In genomic region chr15:68310811-68311463, GRCh38 we compare ENCODE assay signal across 20 cellular contexts. TPM values are rescaled to one million over a fixed set of nuclear protein-coding genes. Genes with fewer than 3 reads are reported as not detected.
DNase-seq lines count a peak whose midpoint lies in the region; ATAC-seq, FAIRE-seq and TF ChIP-seq lines count a peak whose summit lies in the region.
"Had no signal": no experiment of that assay in that cellular context is flagged by ENCODE, and none has a peak within 500 bp of the region (broad histone marks: within the 10 kb centered on the region; RNA-seq: fewer than 3 reads in every experiment).

No MANE protein-coding gene starts in this region.

- H3K27ac Mint-ChIP-seq in astrocyte (ENCODE audit: unreplicated experiment) (peak overlapping the region; percentile 4), mesothelial cell of epicardium (peak overlapping the region; percentile 74)

- H4K20me1 ChIP-seq in astrocyte (ENCODE audit: insufficient read depth, low read length) = no peaks in the 10 kb centered on the region

- TF ChIP-seq CTCF in astrocyte (IDR thresholded peaks at IDR 0.05; ENCODE audit: insufficient read depth, low read depth, low read length) (no peak), mesothelial cell of epicardium (IDR thresholded peaks at IDR 0.05; ENCODE audit: unreplicated experiment) (no peak), vagina (IDR thresholded peaks at IDR 0.05) (no peak), esophagus squamous epithelium (IDR thresholded peaks at IDR 0.05) (no peak)

- no peak for DNase-seq in left ventricle myocardium superior
- DNase-seq in left cardiac atrium = no peak
- no peak for DNase-seq in astrocyte (ENCODE audit: low read depth)
- peak in 1 of 2 experiments; percentile 37 for DNase-seq in mesothelial cell of epicardium (ENCODE audit: low spot score in 2 of 2, unreplicated experiment in 2 of 2)
- DNase-seq in vagina (ENCODE audit: extremely low spot score in 2 of 2) = peak; percentile 83 to 93
- no peak for DNase-seq in SHP77 treated with DMSO at 0.1 percent for 48 hours (lab: John Stamatoyannopoulos, UW)
- DNase-seq in stimulated activated CD4-positive, alpha-beta T cell treated with anti-CD3 and anti-CD28 coated beads, Interleukin-4, amount 100 ng/mL, for 24 hours = no peak
- DNase-seq in esophagus squamous epithelium (lab: John Stamatoyannopoulos, UW) = no peak
- DNase-seq: activated naive CD4-positive, alpha-beta T cell; Caco-2; HCEC 1CT; MV-4-11; NCI-H187 treated with DMSO at 0.1 percent for 48 hours; sigmoid colon; stimulated activated CD4-positive, alpha-beta T cell treated with anti-CD3 and anti-CD28 coated beads, Interleukin-2, amount 100 ng/mL, for 24 hours had no signal

- H3K36me3 Mint-ChIP-seq in astrocyte (ENCODE audit: low read depth, unreplicated experiment) (peaks cover 45% of the 10 kb centered on the region), mesothelial cell of epicardium (no peaks in the 10 kb centered on the region)

- H3K79me2 ChIP-seq in astrocyte (ENCODE audit: insufficient read depth, low read length) = no peaks in the 10 kb centered on the region

- H2AFZ ChIP-seq in astrocyte (ENCODE audit: low read depth, low read length) = no peak overlapping the region

- peak; percentile 6 for ATAC-seq in left ventricle myocardium superior
- ATAC-seq in left cardiac atrium = no peak
- ATAC-seq: gastroesophageal sphincter, K562, left lung had no signal

- peaks cover 38% of the 10 kb centered on the region for H3K4me1 Mint-ChIP-seq in astrocyte (ENCODE audit: low read depth, unreplicated experiment)
- peaks cover 41% of the 10 kb centered on the region for H3K4me1 Mint-ChIP-seq in mesothelial cell of epicardium

- no peak overlapping the region for H3K9ac ChIP-seq in astrocyte (ENCODE audit: low read length)

- WGBS in esophagus squamous epithelium, 2 donors = 91 to 95% methylated on average over 3 to 15 of the region's 21 CpGs

- no peaks in the 10 kb centered on the region for H3K9me3 Mint-ChIP-seq in astrocyte (ENCODE audit: unreplicated experiment)
- no peaks in the 10 kb centered on the region for H3K9me3 Mint-ChIP-seq in mesothelial cell of epicardium

- no peak overlapping the region for H3K4me3 Mint-ChIP-seq in astrocyte (ENCODE audit: unreplicated experiment)
- no peak overlapping the region for H3K4me3 Mint-ChIP-seq in mesothelial cell of epicardium

- no peaks in the 10 kb centered on the region for H3K9me3 ChIP-seq in astrocyte (ENCODE audit: insufficient read depth, low read depth, low read length)
- no peaks in the 10 kb centered on the region for H3K9me3 ChIP-seq in vagina
- H3K9me3 ChIP-seq in esophagus squamous epithelium = no peaks in the 10 kb centered on the region
- H3K9me3 ChIP-seq: Caco-2, gastroesophageal sphincter, left lung, sigmoid colon had no signal

- H3K27ac ChIP-seq in astrocyte (ENCODE audit: low read depth, low read length) = no peak overlapping the region
- no peak overlapping the region for H3K27ac ChIP-seq in vagina
- H3K27ac ChIP-seq in esophagus squamous epithelium = peak overlapping the region in 2 of 4 donors; percentile 42 to 49
- H3K27ac ChIP-seq: HL-60, left lung, sigmoid colon had no signal

- H3K36me3 ChIP-seq in astrocyte (ENCODE audit: insufficient read depth, low read length) = peaks cover 26% of the 10 kb centered on the region
- H3K36me3 ChIP-seq in vagina = no peaks in the 10 kb centered on the region
- no peaks in the 10 kb centered on the region for H3K36me3 ChIP-seq in esophagus squamous epithelium
- H3K36me3 ChIP-seq: gastroesophageal sphincter, left lung, sigmoid colon had no signal

- no peak for TF ChIP-seq POLR2A in vagina (IDR thresholded peaks at IDR 0.05)
- no peak for TF ChIP-seq POLR2A in esophagus squamous epithelium (IDR thresholded peaks at IDR 0.05)

- H3K27me3 ChIP-seq in astrocyte (ENCODE audit: insufficient read depth, low read length) = no peaks in the 10 kb centered on the region
- H3K27me3 ChIP-seq in vagina = no peaks in the 10 kb centered on the region
- peaks cover 0 to 35% (median 0%) of the 10 kb centered on the region in 4 donors for H3K27me3 ChIP-seq in esophagus squamous epithelium
- H3K27me3 ChIP-seq: left lung, sigmoid colon had no signal

- no peak overlapping the region for H3K4me2 ChIP-seq in astrocyte (ENCODE audit: low read length)

- no peak overlapping the region for H3K4me3 ChIP-seq in astrocyte (ENCODE audit: insufficient read depth, low read depth, low read length)
- H3K4me3 ChIP-seq in vagina = no peak overlapping the region
- no peak overlapping the region for H3K4me3 ChIP-seq in esophagus squamous epithelium
- H3K4me3 ChIP-seq: gastroesophageal sphincter, K562, left lung, sigmoid colon had no signal

- H3K4me1 ChIP-seq in astrocyte (ENCODE audit: insufficient read depth, low read length) (peaks cover 29% of the 10 kb centered on the region), vagina (peaks cover 11% of the 10 kb centered on the region), esophagus squamous epithelium (peaks cover 3 to 28% (median 4%) of the 10 kb centered on the region in 3 donors)
- H3K4me1 ChIP-seq: Caco-2 had no signal

- FAIRE-seq in astrocyte (lab: Jason Lieb, UNC) = no peak
- FAIRE-seq: colon, K562 had no signal

- intact Hi-C loops in left ventricle myocardium superior (cut with micrococcal nuclease) = no loop called here
- intact Hi-C loops in left cardiac atrium (cut with DNase I) = no loop called here
- intact Hi-C loops in vagina (cut with DNase I) = no loop called here
- intact Hi-C loops in esophagus squamous epithelium (cut with DNase I) = loop anchor here (10.0 kb wide), 1 partner anchor 244 kb away; no protein-coding TSS in a partner anchor

- no peaks in the 10 kb centered on the region for H3K27me3 Mint-ChIP-seq in astrocyte (ENCODE audit: low read depth, unreplicated experiment)
- peaks cover 3% of the 10 kb centered on the region for H3K27me3 Mint-ChIP-seq in mesothelial cell of epicardium (ENCODE audit: low read depth)

RNA-seq across cellular contexts. Expression of gene FEM1B, which starts 33.4 kb away (rescaled TPM):
- total RNA-seq in left ventricle myocardium superior = 45.1 TPM
- total RNA-seq in left cardiac atrium = 10 to 100 TPM; 41.1 to 69.7 TPM
- total RNA-seq in astrocyte = 38.6 and 49.5 TPM in 2 replicates
- 49.6 to 61.0 TPM (median 54.6 TPM) in 3 replicates for total RNA-seq in mesothelial cell of epicardium
- total RNA-seq in vagina = 38.3 TPM
- 10 to 100 TPM; 32.3 to 64.4 (median 46.8) TPM for total RNA-seq in esophagus squamous epithelium

Comparison
In these comparisons a context has a peak if more than half of its experiments do, and no peak if none do; other contexts are left out.
1. DNase-seq: peak in vagina (2 of 2); none in left ventricle myocardium superior (single experiment), left cardiac atrium (single experiment), astrocyte (single experiment), SHP77 treated with DMSO at 0.1 percent for 48 hours (single experiment), stimulated activated CD4-positive, alpha-beta T cell treated with anti-CD3 and anti-CD28 coated beads, Interleukin-4, amount 100 ng/mL, for 24 hours (single experiment) and esophagus squamous epithelium (single experiment).